Comparison of ENCODE assay signal across 9 cellular contexts in the genomic region with DNA sequence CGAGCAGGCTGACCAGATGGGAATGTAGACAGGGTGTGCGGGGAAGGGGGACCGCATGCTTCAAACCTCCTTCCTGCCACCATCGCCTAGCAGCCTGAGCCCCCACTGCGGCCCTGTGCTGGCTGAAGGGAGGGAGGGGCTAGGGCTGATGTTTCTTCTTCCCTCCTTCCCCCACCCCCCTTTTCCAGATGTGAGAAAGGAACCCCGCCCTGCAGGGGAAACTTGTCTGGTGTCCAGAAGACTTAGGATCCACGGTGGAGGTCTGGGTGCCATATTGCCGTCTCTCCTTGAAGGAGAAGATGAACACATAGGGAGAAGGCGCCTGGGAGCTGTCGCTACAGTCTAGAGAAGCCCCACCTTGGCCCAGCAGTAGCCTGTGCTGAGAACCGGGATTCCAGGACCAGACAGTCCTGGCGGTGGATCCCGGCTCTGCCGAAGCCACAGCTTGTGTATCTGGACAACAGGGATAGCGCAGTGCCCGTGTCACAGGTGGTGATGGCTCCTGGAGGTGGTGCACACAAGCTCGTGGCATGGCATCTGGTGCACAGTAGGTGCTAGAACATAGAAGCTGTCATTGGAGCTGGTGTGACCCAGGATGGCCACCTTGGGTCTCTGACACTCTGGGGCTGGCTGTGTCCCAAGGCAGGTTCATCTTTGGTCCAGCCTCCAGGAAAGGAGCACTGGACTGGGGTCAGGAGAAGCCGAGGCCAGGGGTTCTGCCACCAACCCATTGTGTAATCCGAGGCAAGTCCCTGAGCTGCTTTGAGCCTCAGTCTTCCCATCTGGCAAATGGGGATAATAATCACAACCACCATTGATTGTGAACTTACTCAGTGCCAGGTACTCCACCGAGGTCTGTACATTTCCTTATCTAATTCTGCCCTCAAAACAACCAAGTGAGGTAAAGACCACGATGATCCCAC.
DNase-seq lines count a peak whose midpoint lies in the region; ATAC-seq and TF ChIP-seq lines count a peak whose summit lies in the region.
"Had no signal": no experiment of that assay in that cellular context is flagged by ENCODE, and none has a peak within 500 bp of the region (broad histone marks: within the 10 kb centered on the region; RNA-seq: fewer than 3 reads in every experiment).

No MANE protein-coding gene starts in this region.

- intact Hi-C loops in CD14-positive monocyte (cut with micrococcal nuclease) = loop anchor here in 1 of 2 donors (2.0 kb wide), 1 partner anchor 44 kb away; no protein-coding TSS in a partner anchor
- intact Hi-C loops in Panc1 (cut with micrococcal nuclease; ENCODE audit: unreplicated experiment) = loop anchor here (10.0 kb wide), 1 partner anchor 70 kb away; no protein-coding TSS in a partner anchor

- H3K27ac Mint-ChIP-seq in CD14-positive monocyte (peak overlapping the region in 4 of 7 donors; percentile 11 to 98 (median 98)), glutamatergic neuron (ENCODE audit: unreplicated experiment) (peak overlapping the region; percentile 97), progenitor cell of endocrine pancreas (peak overlapping the region; percentile 96)

- no peak overlapping the region for H3K4me3 ChIP-seq in Panc1 (ENCODE audit: low read depth in 2 of 2, low read length in 2 of 2)

- no peaks in the 10 kb centered on the region for H3K9me3 ChIP-seq in Panc1 (ENCODE audit: control insufficient read depth, insufficient read depth, low read depth, low read length)

- H3K9me3 Mint-ChIP-seq in CD14-positive monocyte (peaks cover 0 to 5% (median 1%) of the 10 kb centered on the region in 7 donors), glutamatergic neuron (ENCODE audit: unreplicated experiment) (peaks cover 15% of the 10 kb centered on the region), progenitor cell of endocrine pancreas (ENCODE audit: low read depth) (peaks cover 5% of the 10 kb centered on the region)

- H3K4me1 Mint-ChIP-seq in CD14-positive monocyte = peaks cover 38% of the 10 kb centered on the region
- peaks cover 22% of the 10 kb centered on the region for H3K4me1 Mint-ChIP-seq in glutamatergic neuron (ENCODE audit: low read depth, unreplicated experiment)
- H3K4me1 Mint-ChIP-seq in progenitor cell of endocrine pancreas (ENCODE audit: low read depth) = peaks cover 21% of the 10 kb centered on the region

- no peaks in the 10 kb centered on the region for H3K36me3 ChIP-seq in Panc1 (ENCODE audit: control insufficient read depth, insufficient read depth, low read length)

- DNase-seq in CD14-positive monocyte (ENCODE audit: low spot score) (no peak), Panc1 (ENCODE audit: low read depth, low spot score) (no peak), glutamatergic neuron (no peak), progenitor cell of endocrine pancreas (ENCODE audit: low spot score, unreplicated experiment) (no peak), Ammon's horn (ENCODE audit: low spot score) (no peak), HCEC 1CT (no peak), mucosa of gallbladder (ENCODE audit: low spot score) (no peak)
- DNase-seq: NCI-H510A had no signal

- ATAC-seq in Panc1 = no peak
- ATAC-seq in GM18868 (IDR thresholded peaks at IDR 0.05; ENCODE audit: unreplicated experiment) = no peak

- H3K27me3 Mint-ChIP-seq in CD14-positive monocyte (ENCODE audit: low read depth in 3 of 3) (peaks cover 0 to 2% (median 0%) of the 10 kb centered on the region in 3 donors), glutamatergic neuron (ENCODE audit: unreplicated experiment) (peaks cover 9% of the 10 kb centered on the region), progenitor cell of endocrine pancreas (peaks cover 14% of the 10 kb centered on the region)

- CTCF ChIA-PET in Panc1 (lab: Charles Lee) = interaction anchor here (0.5 to 0.6 kb wide), 2 partner anchors 21 to 191 kb away, joined by 4 to 6 read pairs; no protein-coding TSS in a partner anchor

- peak overlapping the region; percentile 95 for H3K27ac ChIP-seq in Panc1 (ENCODE audit: low read length)

- H3K36me3 Mint-ChIP-seq in CD14-positive monocyte (peaks cover 0 to 2% of the 10 kb centered on the region in 2 donors), glutamatergic neuron (ENCODE audit: unreplicated experiment) (peaks cover 5% of the 10 kb centered on the region), progenitor cell of endocrine pancreas (ENCODE audit: insufficient read depth) (peaks cover 2% of the 10 kb centered on the region)

- H3K27me3 ChIP-seq in Panc1 (ENCODE audit: control insufficient read depth, insufficient read depth, low read length) = no peaks in the 10 kb centered on the region

- no TSS peak for BruUV-seq in Panc1 (replicated peaks; lab: Mats Ljungman, UMichigan)

- H3K4me1 ChIP-seq in Panc1 (ENCODE audit: control insufficient read depth, insufficient read depth, low read length) = peaks cover 39% of the 10 kb centered on the region

- in situ Hi-C loops in Panc1 (cut with HindIII; ENCODE audit: low pct_unique_long_range_greater_than_20kb, low sequenced_read_pairs) = no loop called here

- no peak overlapping the region for H3K4me3 Mint-ChIP-seq in CD14-positive monocyte
- peak overlapping the region; percentile 42 for H3K4me3 Mint-ChIP-seq in glutamatergic neuron (ENCODE audit: unreplicated experiment)
- H3K4me3 Mint-ChIP-seq in progenitor cell of endocrine pancreas (ENCODE audit: low read depth) = peak overlapping the region; percentile 58

- POLR2A ChIA-PET in Panc1 (lab: Charles Lee) = no interaction called here

- TF ChIP-seq CTCF in CD14-positive monocyte (IDR thresholded peaks at IDR 0.05) = no peak
- no peak for TF ChIP-seq CTCF in Panc1 (IDR thresholded peaks at IDR 0.05)
- TF ChIP-seq CTCF in glutamatergic neuron (IDR thresholded peaks at IDR 0.05; ENCODE audit: partially characterized antibody, unreplicated experiment) = no peak
- no peak for TF ChIP-seq CTCF in progenitor cell of endocrine pancreas (IDR thresholded peaks at IDR 0.05; ENCODE audit: unreplicated experiment)

Comparison
In these comparisons a context has a peak if more than half of its experiments do, and no peak if none do; other contexts are left out.
1. H3K4me3 Mint-ChIP-seq: peak in glutamatergic neuron (single experiment) and progenitor cell of endocrine pancreas (single experiment); none in CD14-positive monocyte (0 of 2).
2. Peak in every context shown above with its lines, with median percentiles within 50 percentile points of each other: H3K27ac Mint-ChIP-seq.